In genomic region chr4:158849681-158850080, GRCh38 we compare ENCODE assay signal across 32 cellular contexts.
"Had no signal": no experiment of that assay in that cellular context is flagged by ENCODE, and none has a peak within 500 bp of the region (broad histone marks: within the 10 kb centered on the region; RNA-seq: fewer than 3 reads in every experiment).

No MANE protein-coding gene starts in this region.

- H3K4me3 Mint-ChIP-seq: activated CD4-positive, alpha-beta T cell treated with anti-CD3 and anti-CD28 coated beads for 36 hours; activated CD4-positive, alpha-beta T cell treated with anti-CD3 and anti-CD28 coated beads, Interleukin-2, amount 10 ng/mL, durations not matched to agents 7 days and 5 days; activated CD8-positive, alpha-beta memory T cell treated with anti-CD3 and anti-CD28 coated beads, Interleukin-2, amount 10 ng/mL, durations not matched to agents 7 days and 5 days; activated naive CD4-positive, alpha-beta T cell treated with anti-CD3 and anti-CD28 coated beads, Interleukin-2, amount 50 U/mL, for 24 hours; activated T-cell treated with anti-CD3 and anti-CD28 coated beads, Interleukin-2, amount 50 U/mL, for 72 hours; IgD-negative memory B cell; T-helper 2 cell treated with Interferon-gamma antibody and Interleukin-4, amounts not matched to agents 5 μg/mL and 100 μg/mL, for 36 hours; WTC11 had no signal

- H3K36me3 Mint-ChIP-seq: activated CD8-positive, alpha-beta memory T cell treated with anti-CD3 and anti-CD28 coated beads, Interleukin-2, amount 10 ng/mL, durations not matched to agents 7 days and 5 days; IgD-negative memory B cell; WTC11 had no signal

- H3K9me3 Mint-ChIP-seq: activated CD4-positive, alpha-beta T cell treated with anti-CD3 and anti-CD28 coated beads, Interleukin-2, amount 10 ng/mL, durations not matched to agents 7 days and 5 days; activated naive CD4-positive, alpha-beta T cell treated with anti-CD3 and anti-CD28 coated beads, Interleukin-2, amount 50 U/mL, for 24 hours; activated T-cell treated with anti-CD3 and anti-CD28 coated beads, Interleukin-2, amount 50 U/mL, for 72 hours; activated T-helper 2 cell treated with anti-CD3 and anti-CD28 coated beads, Interferon-gamma antibody, Interleukin-2, Interleukin-4, amounts not matched to agents 10 μg/mL and 5 μg/mL and 100 μg/mL, durations not matched to agents 14 hours and 24 hours and 36 hours; IgD-negative memory B cell; T-helper 2 cell treated with Interferon-gamma antibody and Interleukin-4, amounts not matched to agents 5 μg/mL and 100 μg/mL, for 36 hours; WTC11 had no signal

- H3K27me3 ChIP-seq: brain microvascular endothelial cell, SJCRH30 had no signal

- H3K27me3 Mint-ChIP-seq: activated CD4-positive, alpha-beta T cell treated with anti-CD3 and anti-CD28 coated beads for 36 hours; activated CD4-positive, alpha-beta T cell treated with anti-CD3 and anti-CD28 coated beads, Interleukin-2, amount 10 ng/mL, durations not matched to agents 7 days and 5 days; activated CD8-positive, alpha-beta memory T cell treated with anti-CD3 and anti-CD28 coated beads, Interleukin-2, amount 10 ng/mL, durations not matched to agents 7 days and 5 days; activated naive CD4-positive, alpha-beta T cell treated with anti-CD3 and anti-CD28 coated beads, Interleukin-2, amount 50 U/mL, for 24 hours had no signal

- ATAC-seq: activated CD4-positive, alpha-beta T cell treated with anti-CD3 and anti-CD28 coated beads for 36 hours; activated CD4-positive, CD25-positive, alpha-beta regulatory T cell treated with anti-CD3 and anti-CD28 coated beads, Interleukin-2, amount 50 U/mL, for 24 hours; activated T-cell treated with anti-CD3 and anti-CD28 coated beads, Interleukin-2, amount 50 U/mL, for 72 hours; Panc1; WTC11 had no signal

- H3K27ac Mint-ChIP-seq: activated CD4-positive, alpha-beta T cell treated with anti-CD3 and anti-CD28 coated beads for 36 hours; activated CD4-positive, alpha-beta T cell treated with anti-CD3 and anti-CD28 coated beads, Interleukin-2, amount 10 ng/mL, durations not matched to agents 7 days and 5 days; activated T-helper 2 cell treated with anti-CD3 and anti-CD28 coated beads, Interferon-gamma antibody, Interleukin-2, Interleukin-4, amounts not matched to agents 10 μg/mL and 5 μg/mL and 100 μg/mL, durations not matched to agents 14 hours and 24 hours and 36 hours; IgD-negative memory B cell; T-helper 2 cell treated with Interferon-gamma antibody and Interleukin-4, amounts not matched to agents 5 μg/mL and 100 μg/mL, for 36 hours; WTC11 had no signal

- H3K9me3 ChIP-seq: SJCRH30 had no signal

- H3K4me3 ChIP-seq: SJCRH30, SK-N-MC had no signal

- H3K27ac ChIP-seq: brain microvascular endothelial cell, SJCRH30, SK-N-MC had no signal

- DNase-seq: activated CD4-positive, alpha-beta T cell treated with anti-CD3 and anti-CD28 coated beads for 36 hours; activated CD4-positive, alpha-beta T cell treated with anti-CD3 and anti-CD28 coated beads, Interleukin-2, amount 10 ng/mL, durations not matched to agents 7 days and 5 days; activated CD4-positive, alpha-beta T cell treated with anti-CD3 and anti-CD28 coated beads, Interleukin-2, amount 50 U/mL, for 48 hours; activated CD8-positive, alpha-beta memory T cell treated with anti-CD3 and anti-CD28 coated beads for 24 hours; activated CD8-positive, alpha-beta memory T cell treated with anti-CD3 and anti-CD28 coated beads, Interleukin-2, amount 10 ng/mL, durations not matched to agents 7 days and 5 days; activated CD8-positive, alpha-beta memory T cell treated with anti-CD3 and anti-CD28 coated beads, Interleukin-2, amount 50 U/mL, for 48 hours; activated gamma-delta T cell; activated naive CD4-positive, alpha-beta T cell treated with Interleukin-2 at 50 U/mL for 16 hours; activated T-cell treated with anti-CD3 and anti-CD28 coated beads, Interleukin-2, amount 50 U/mL, for 72 hours; amniotic stem cell; aorta; brain microvascular endothelial cell; central memory CD4-positive, alpha-beta T cell; Karpas-422; KBM-7; NCI-H1105 treated with DMSO at 0.1 percent for 48 hours; NCI-H1436; NCI-H1694; NCI-H1930; NCI-H2081 treated with DMSO at 0.1 percent for 48 hours; NCI-H345; NCI-H524 treated with DMSO at 0.1 percent for 48 hours; SHP77; SJCRH30 had no signal
